8 cellular contexts compared by ENCODE assay signal in the genomic region with DNA sequence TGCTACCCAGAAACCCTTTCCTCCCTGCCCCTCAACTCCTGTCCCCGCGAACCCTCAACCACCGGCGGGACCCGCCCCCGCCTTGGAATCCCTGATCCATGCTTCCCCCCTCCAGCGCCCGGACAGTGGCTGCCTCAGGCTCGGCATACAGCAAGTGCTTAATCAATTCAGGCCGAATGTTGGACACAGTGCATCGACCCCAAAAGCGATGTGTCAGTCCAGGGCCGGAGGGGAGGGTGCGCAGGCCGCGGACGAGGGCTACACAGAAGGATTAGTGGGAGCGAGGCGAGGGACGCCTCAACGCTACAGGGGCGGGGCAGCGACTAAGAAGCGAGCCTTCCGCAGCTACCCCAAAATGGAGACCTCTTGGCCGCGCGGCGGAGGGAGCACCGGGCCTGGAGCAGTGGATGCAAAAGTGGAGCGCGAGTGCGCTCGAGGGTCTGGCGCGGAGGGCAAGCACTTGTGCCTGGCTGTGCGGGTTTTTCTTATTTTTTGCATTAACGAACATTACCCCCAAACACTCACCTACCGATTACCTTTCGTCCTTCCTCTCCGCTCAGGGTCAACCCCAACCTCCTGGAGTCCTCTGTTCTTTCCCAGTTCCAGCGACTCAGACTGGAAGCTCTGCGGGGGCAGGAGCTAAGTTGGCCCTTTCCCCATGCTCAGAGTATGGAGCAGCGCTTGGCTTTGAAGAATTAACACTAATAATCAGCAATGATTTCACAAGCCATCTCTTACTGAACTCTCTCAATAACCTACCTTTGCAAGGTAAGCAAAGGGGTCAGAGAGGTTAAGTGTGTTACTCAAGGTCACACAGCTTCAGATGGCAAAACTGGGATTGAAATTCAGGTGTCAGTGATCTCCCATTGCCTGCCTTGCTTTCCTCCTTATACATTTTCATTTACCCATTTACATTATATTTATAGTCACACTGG. TPM values are rescaled to one million over a fixed set of nuclear protein-coding genes. Genes with fewer than 3 reads are reported as not detected.
DNase-seq lines count a peak whose midpoint lies in the region; ATAC-seq and TF ChIP-seq lines count a peak whose summit lies in the region.

No MANE protein-coding gene starts in this region.

- intact Hi-C loops in CD4-positive, alpha-beta T cell (cut with DNase I, micrococcal nuclease): loop anchor here in 1 of 2 experiments (1.0 to 10.0 kb wide), 5 partner anchors 25 to 1839 kb away; a partner anchor contains a TSS

- no peak for ATAC-seq in CD4-positive, alpha-beta T cell (ENCODE audit: poor library complexity)
- peak; percentile 12 for ATAC-seq in GM21528 (IDR thresholded peaks at IDR 0.05; ENCODE audit: low FRiP score, unreplicated experiment)
- no peak for ATAC-seq in HG02981 (IDR thresholded peaks at IDR 0.05; ENCODE audit: unreplicated experiment)

- CTCF ChIA-PET in CD4-positive, alpha-beta T cell (lab: Charles Lee): interaction anchor here (0.8 to 5.1 kb wide), 2 partner anchors 28 to 82 kb away, joined by 3 to 50 read pairs; no protein-coding TSS in a partner anchor

- H3K27ac ChIP-seq in CD4-positive, alpha-beta T cell (ENCODE audit: low read depth, low read length): no peak overlapping the region

- no peaks in the 10 kb centered on the region for H3K27me3 ChIP-seq in CD4-positive, alpha-beta T cell (ENCODE audit: control insufficient read depth, insufficient read depth, low read length)

- no peak for TF ChIP-seq CTCF in CD4-positive, alpha-beta T cell (IDR thresholded peaks at IDR 0.05)
- no peak for TF ChIP-seq CTCF in chondrocyte (IDR thresholded peaks at IDR 0.05)

- no peaks in the 10 kb centered on the region for H3K9me3 ChIP-seq in CD4-positive, alpha-beta T cell (ENCODE audit: control insufficient read depth, low read length)

- peak overlapping the region; percentile 100 for H3K4me3 Mint-ChIP-seq in CD4-positive, alpha-beta T cell
- peak overlapping the region; percentile 97 for H3K4me3 Mint-ChIP-seq in chondrocyte (ENCODE audit: unreplicated experiment)

- POLR2A ChIA-PET in CD4-positive, alpha-beta T cell (lab: Charles Lee): interaction anchor here (1.1 kb wide), 1 partner anchor 52 kb away, joined by 3 read pairs; no protein-coding TSS in a partner anchor

- H3K9me3 Mint-ChIP-seq in CD4-positive, alpha-beta T cell: no peaks in the 10 kb centered on the region
- no peaks in the 10 kb centered on the region for H3K9me3 Mint-ChIP-seq in chondrocyte (ENCODE audit: low read depth)

- H3K36me3 Mint-ChIP-seq in CD4-positive, alpha-beta T cell (ENCODE audit: low read depth): peaks cover 23% of the 10 kb centered on the region
- no peaks in the 10 kb centered on the region for H3K36me3 Mint-ChIP-seq in chondrocyte (ENCODE audit: low read depth)

- peaks cover 49% of the 10 kb centered on the region for H3K4me1 Mint-ChIP-seq in CD4-positive, alpha-beta T cell (ENCODE audit: low read depth)
- H3K4me1 Mint-ChIP-seq in chondrocyte (ENCODE audit: low read depth): peaks cover 31% of the 10 kb centered on the region

- peak overlapping the region; percentile 99 for H3K27ac Mint-ChIP-seq in CD4-positive, alpha-beta T cell
- H3K27ac Mint-ChIP-seq in chondrocyte (ENCODE audit: unreplicated experiment): peak overlapping the region; percentile 96

- DNase-seq in CD4-positive, alpha-beta T cell: peak in 4 of 10 experiments; percentile 4 to 21 (median 12)
- DNase-seq in M059J (ENCODE audit: low read depth): peak; percentile 65
- DNase-seq in T-helper 2 cell: peak in 3 of 5 experiments; percentile 4 to 12 (median 10)
- peak; percentile 35 for DNase-seq in chondrocyte (ENCODE audit: low spot score)
- DNase-seq in kidney tubule cell (ENCODE audit: low spot score): peak; percentile 63
- DNase-seq in stimulated activated CD4-positive, alpha-beta T cell treated with anti-CD3 and anti-CD28 coated beads, Interleukin-1b, Interleukin-23, amount 100 ng/mL, for 24 hours (ENCODE audit: low read depth in 4 of 4, low spot score in 1 of 4): peak in 3 of 4 experiments; percentile 13 to 36 (median 24)

- peaks cover 18% of the 10 kb centered on the region for H3K27me3 Mint-ChIP-seq in CD4-positive, alpha-beta T cell
- H3K27me3 Mint-ChIP-seq in chondrocyte (ENCODE audit: low read depth): peaks cover 2% of the 10 kb centered on the region

RNA-seq across cellular contexts. Expression of a gene that starts 30.1 kb away (rescaled TPM):
- total RNA-seq in CD4-positive, alpha-beta T cell: 1 to 10 TPM in 1 of 2 experiments, under 1 TPM in 1; 0.30 to 1.2 TPM
- total RNA-seq in M059J (2014; rRNA removed; shearing (Covaris generic)): 2.0 and 3.1 TPM in 2 replicates
- 20.7 to 69.4 TPM (median 24.5 TPM) in 3 replicates for total RNA-seq in chondrocyte
